In the genomic region with DNA sequence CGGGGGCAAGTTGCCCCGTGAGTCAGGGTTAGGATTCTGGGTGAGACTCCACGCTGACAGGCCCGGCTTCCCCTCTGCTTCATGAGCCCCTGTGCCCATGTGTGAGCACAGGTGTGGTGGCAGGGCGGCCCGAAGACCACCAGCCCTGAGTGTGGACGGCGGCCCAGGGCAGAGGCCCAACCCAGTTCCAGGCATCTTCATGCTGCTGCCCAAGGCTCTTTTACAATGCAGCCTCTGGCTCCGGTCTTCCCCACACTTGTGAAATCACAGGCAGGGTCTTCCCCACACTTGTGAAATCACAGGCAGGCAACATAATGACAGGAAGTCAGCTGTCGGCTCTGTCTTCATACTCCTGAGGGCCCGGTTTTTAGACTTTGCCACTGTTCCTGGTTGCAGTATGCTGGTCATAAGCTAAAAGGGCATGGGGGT, we compare ENCODE assay signal across 8 cellular contexts.
DNase-seq lines count a peak whose midpoint lies in the region; ATAC-seq and TF ChIP-seq lines count a peak whose summit lies in the region.

No MANE protein-coding gene starts in this region.

- peaks cover 83% of the 10 kb centered on the region for H3K79me2 ChIP-seq in osteoblast (ENCODE audit: insufficient read depth, low read length)

- peaks cover 89% of the 10 kb centered on the region for H3K36me3 Mint-ChIP-seq in Calu3 (ENCODE audit: insufficient read depth, unreplicated experiment)
- peaks cover 48% of the 10 kb centered on the region for H3K36me3 Mint-ChIP-seq in effector memory CD8-positive, alpha-beta T cell (ENCODE audit: insufficient read depth)

- peaks cover 69% of the 10 kb centered on the region for H3K4me1 ChIP-seq in osteoblast (ENCODE audit: insufficient read depth, low read length)

- peak overlapping the region; percentile 99 for H3K27ac ChIP-seq in osteoblast (ENCODE audit: low read depth, low read length)

- TF ChIP-seq CTCF in Calu3 (IDR thresholded peaks at IDR 0.05; ENCODE audit: unreplicated experiment) (no peak), osteoblast (IDR thresholded peaks at IDR 0.05; ENCODE audit: extremely low read depth, low read depth, low read length) (no peak)

- peaks cover 89% of the 10 kb centered on the region for H3K36me3 ChIP-seq in osteoblast (ENCODE audit: insufficient read depth, low read length)

- intact Hi-C loops in Calu3 (cut with micrococcal nuclease; ENCODE audit: unreplicated experiment) = loop anchor here (10.0 kb wide), 1 partner anchor 231 kb away; no protein-coding TSS in a partner anchor

- peaks cover 71% of the 10 kb centered on the region for H3K4me1 Mint-ChIP-seq in Calu3 (ENCODE audit: low read depth, unreplicated experiment)
- H3K4me1 Mint-ChIP-seq in effector memory CD8-positive, alpha-beta T cell (ENCODE audit: low read depth in 2 of 2) = peaks cover 45 to 57% of the 10 kb centered on the region in 2 donors

- no peak overlapping the region for H2AFZ ChIP-seq in osteoblast (ENCODE audit: low read length)

- H4K20me1 ChIP-seq in osteoblast (ENCODE audit: insufficient read depth, low read length) = no peaks in the 10 kb centered on the region

- ATAC-seq in effector memory CD8-positive, alpha-beta T cell (replicated peaks) = peak; percentile 87
- ATAC-seq in GM21825 (IDR thresholded peaks at IDR 0.05; ENCODE audit: unreplicated experiment) (no peak), GM21723 (IDR thresholded peaks at IDR 0.05; ENCODE audit: unreplicated experiment) (no peak), GM18517 (IDR thresholded peaks at IDR 0.05; ENCODE audit: unreplicated experiment) (no peak)

- no TSS peak for BruUV-seq in Calu3 (replicated peaks; lab: Mats Ljungman, UMichigan)

- H3K27me3 ChIP-seq in osteoblast (ENCODE audit: insufficient read depth, low read length) = no peaks in the 10 kb centered on the region

- H3K4me2 ChIP-seq in osteoblast (ENCODE audit: insufficient read depth, low read length) = no peak overlapping the region

- no peak overlapping the region for H3K4me3 ChIP-seq in osteoblast (ENCODE audit: insufficient read depth, low read length)

- no peaks in the 10 kb centered on the region for H3K9me3 ChIP-seq in osteoblast (ENCODE audit: low read depth, low read length)

- no peaks in the 10 kb centered on the region for H3K27me3 Mint-ChIP-seq in Calu3 (ENCODE audit: unreplicated experiment)
- H3K27me3 Mint-ChIP-seq in effector memory CD8-positive, alpha-beta T cell = no peaks in the 10 kb centered on the region

- H3K4me3 Mint-ChIP-seq in Calu3 (ENCODE audit: low read depth, unreplicated experiment) = peak overlapping the region; percentile 22
- no peak overlapping the region for H3K4me3 Mint-ChIP-seq in effector memory CD8-positive, alpha-beta T cell

- peak overlapping the region; percentile 58 for H3K27ac Mint-ChIP-seq in Calu3 (ENCODE audit: unreplicated experiment)
- peak overlapping the region; percentile 61 to 89 for H3K27ac Mint-ChIP-seq in effector memory CD8-positive, alpha-beta T cell

- no peaks in the 10 kb centered on the region for H3K9me3 Mint-ChIP-seq in Calu3 (ENCODE audit: low read depth, unreplicated experiment)
- no peaks in the 10 kb centered on the region for H3K9me3 Mint-ChIP-seq in effector memory CD8-positive, alpha-beta T cell

- CTCF ChIA-PET in Calu3 (lab: Charles Lee) = interaction anchor here (0.6 to 1.1 kb wide), 3 partner anchors 10 to 617 kb away, joined by 3 to 11 read pairs (median 3); no protein-coding TSS in a partner anchor

- DNase-seq in Calu3 (no peak), MV-4-11 (lab: John Stamatoyannopoulos, UW) (peak; percentile 79), osteoblast (ENCODE audit: insufficient read length, low spot score, missing footprints) (no peak), GOT3 (lab: John Stamatoyannopoulos, UW) (no peak)
- DNase-seq in effector memory CD8-positive, alpha-beta T cell = peak in 1 of 3 experiments; percentile 6
